ENCODE assay signal across 12 cellular contexts in the genomic region with DNA sequence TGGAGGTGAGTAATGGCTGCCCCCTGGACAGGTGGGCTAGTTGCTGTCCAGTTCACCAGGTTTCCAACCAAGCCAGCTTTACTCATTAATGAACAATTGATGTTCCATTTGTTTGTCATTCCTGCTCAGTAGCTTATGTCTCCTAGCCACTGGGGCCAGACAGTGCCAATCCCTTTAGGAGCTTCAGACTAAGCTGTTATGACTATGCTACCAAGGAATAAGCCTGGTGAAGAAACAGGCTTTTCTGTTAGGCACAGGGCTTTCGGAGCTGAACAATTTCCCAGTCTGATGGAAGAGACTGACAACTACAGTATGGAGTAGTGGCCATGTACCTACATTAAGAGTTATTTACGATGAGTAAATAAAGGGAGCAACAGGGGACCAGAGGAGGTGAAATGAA. TPM values are rescaled to one million over a fixed set of nuclear protein-coding genes. Genes with fewer than 3 reads are reported as not detected.
DNase-seq lines count a peak whose midpoint lies in the region; ATAC-seq, FAIRE-seq and TF ChIP-seq lines count a peak whose summit lies in the region.
"Had no signal": no experiment of that assay in that cellular context is flagged by ENCODE, and none has a peak within 500 bp of the region (broad histone marks: within the 10 kb centered on the region; RNA-seq: fewer than 3 reads in every experiment).

No MANE protein-coding gene starts in this region.

- CTCF ChIA-PET in GM12878 (lab: Yijun Ruan, JAX): interaction anchor here (0.8 to 1.6 kb wide), 6 partner anchors 8 to 452 kb away, joined by 3 to 5 read pairs (median 4); a partner anchor contains a TSS

- RAD21 ChIA-PET in GM12878 (lab: Charles Lee; ENCODE audit: unreplicated experiment): interaction anchor here (0.6 kb wide), 1 partner anchor 877 kb away, joined by 3 read pairs; no protein-coding TSS in a partner anchor

- H4K20me1 ChIP-seq in Karpas-422 (ENCODE audit: insufficient read depth, low read depth, low read length) (no peaks in the 10 kb centered on the region), GM12878 (ENCODE audit: control insufficient read depth, insufficient read depth) (no peaks in the 10 kb centered on the region)

- H3K79me2 ChIP-seq in Karpas-422 (ENCODE audit: low read length) (peaks cover 25% of the 10 kb centered on the region), GM12878 (ENCODE audit: control insufficient read depth, insufficient read depth, low read length) (peaks cover 18% of the 10 kb centered on the region)

- H2AFZ ChIP-seq in Karpas-422 (ENCODE audit: low read length) (no peak overlapping the region), GM12878 (ENCODE audit: control insufficient read depth, low read depth, low read length) (no peak overlapping the region)

- H3K4me1 ChIP-seq in Karpas-422 (ENCODE audit: low read length): peaks cover 27% of the 10 kb centered on the region
- no peaks in the 10 kb centered on the region for H3K4me1 ChIP-seq in GM12878 (ENCODE audit: control insufficient read depth, insufficient read depth, low read length)
- peaks cover 17 to 25% of the 10 kb centered on the region in 2 experiments for H3K4me1 ChIP-seq in neutrophil (ENCODE audit: control insufficient read depth in 1 of 2, insufficient read depth in 1 of 2, low read depth in 1 of 2, low read length in 1 of 2)

- TF ChIP-seq CTCF in GM12878 (IDR thresholded peaks at IDR 0.05 in 2 of 3, conservative IDR thresholded peaks at IDR 0.05 in 1 of 3; ENCODE audit: control insufficient read depth in 2 of 3, extremely low read depth in 1 of 3, insufficient read depth in 1 of 3, low read depth in 3 of 3, low read length in 3 of 3) (no peak), neutrophil (IDR thresholded peaks at IDR 0.05) (no peak), lower leg skin (IDR thresholded peaks at IDR 0.05) (no peak)

- POLR2A ChIA-PET in GM12878 (lab: Charles Lee): interaction anchor here (1.2 to 1.5 kb wide), 3 partner anchors 20 to 23 kb away, joined by 3 read pairs; a partner anchor contains a TSS

- peaks cover 9% of the 10 kb centered on the region for H3K9me3 Mint-ChIP-seq in activated CD4-positive, alpha-beta T cell treated with anti-CD3 and anti-CD28 coated beads, Interleukin-2, amount 10 ng/mL, durations not matched to agents 24 days and 14 days

- H3K4me3 Mint-ChIP-seq in activated CD4-positive, alpha-beta T cell treated with anti-CD3 and anti-CD28 coated beads, Interleukin-2, amount 10 ng/mL, durations not matched to agents 24 days and 14 days: peak overlapping the region; percentile 91

- peaks cover 5% of the 10 kb centered on the region for H3K27me3 Mint-ChIP-seq in activated CD4-positive, alpha-beta T cell treated with anti-CD3 and anti-CD28 coated beads, Interleukin-2, amount 10 ng/mL, durations not matched to agents 24 days and 14 days

- 100% methylated on average over 2 of the region's 2 CpGs for WGBS in GM12878 (ENCODE audit: insufficient coverage, insufficient replicate concordance, low lambda C conversion rate, missing lambda C conversion rate)
- 92 to 100% methylated on average over 2 of the region's 2 CpGs for WGBS in lower leg skin, 2 donors

- no TSS peak for BruUV-seq in GM12878 (replicated peaks; lab: Mats Ljungman, UMichigan)

- peak; percentile 59 for DNase-seq in activated CD4-positive, alpha-beta T cell treated with anti-CD3 and anti-CD28 coated beads, Interleukin-2, amount 10 ng/mL, durations not matched to agents 24 days and 14 days
- DNase-seq in activated CD4-positive, alpha-beta T cell treated with anti-CD3 and anti-CD28 coated beads, Interleukin-2, amount 50 U/mL, for 4 hours: no peak
- no peak for DNase-seq in Karpas-422
- no peak for DNase-seq in GM12878 (ENCODE audit: low read depth, low spot score)
- no peak for DNase-seq in lower leg skin (ENCODE audit: low spot score in 2 of 2)
- no peak for DNase-seq in AG08396 (ENCODE audit: low spot score)
- DNase-seq: activated CD8-positive, alpha-beta memory T cell treated with anti-CD3 and anti-CD28 coated beads, Interleukin-2, amount 50 U/mL, for 48 hours had no signal

- H3K9me3 ChIP-seq in Karpas-422 (ENCODE audit: low read length): no peaks in the 10 kb centered on the region
- peaks cover 5% of the 10 kb centered on the region for H3K9me3 ChIP-seq in GM12878 (replicated peaks; ENCODE audit: control insufficient read depth, insufficient read depth, low read length)
- no peaks in the 10 kb centered on the region for H3K9me3 ChIP-seq in neutrophil

- FAIRE-seq in GM12878 (lab: Jason Lieb, UNC): no peak
- FAIRE-seq: A549, endometrium, urothelium cell line had no signal

- SMC1A ChIA-PET in GM12878 (lab: Charles Lee; ENCODE audit: uncharacterized antibody, unreplicated experiment): interaction anchor here (1.9 to 2.2 kb wide), 2 partner anchors 10 to 21 kb away, joined by 7 to 9 read pairs; a partner anchor contains a TSS

- H3K4me3 ChIP-seq in Karpas-422 (ENCODE audit: low read length) (peak overlapping the region; percentile 48; the same call in 1 of the 2 replicates), GM12878 (0 out of 2 replicates have a peak overlapping the region, but pooled peaks have one; percentile 58), neutrophil (ENCODE audit: low read depth in 1 of 2, low read length in 1 of 2) (no peak overlapping the region), lower leg skin (ENCODE audit: low read depth, poor library complexity, severe bottlenecking) (no peak overlapping the region)

- peak overlapping the region; percentile 93 for H3K27ac Mint-ChIP-seq in activated CD4-positive, alpha-beta T cell treated with anti-CD3 and anti-CD28 coated beads, Interleukin-2, amount 10 ng/mL, durations not matched to agents 24 days and 14 days

- H3K27me3 ChIP-seq in Karpas-422 (ENCODE audit: low read length) (no peaks in the 10 kb centered on the region), GM12878 (replicated peaks in 1 of 2; ENCODE audit: control insufficient read depth in 2 of 2, insufficient read depth in 2 of 2, low read length in 1 of 2) (no peaks in the 10 kb centered on the region), neutrophil (no peaks in the 10 kb centered on the region)

- H3K4me2 ChIP-seq in Karpas-422 (ENCODE audit: low read depth, low read length, poor library complexity, severe bottlenecking) (no peak overlapping the region), GM12878 (ENCODE audit: control insufficient read depth, insufficient read depth) (0 out of 2 replicates have a peak overlapping the region, but pooled peaks have one; percentile 57)

- no peak for ATAC-seq in GM12878
- no peak for ATAC-seq in GM18517 (IDR thresholded peaks at IDR 0.05; ENCODE audit: unreplicated experiment)
- ATAC-seq: A549 had no signal

- no peaks in the 10 kb centered on the region; the same call in 1 of the 2 replicates for H3K9me2 ChIP-seq in Karpas-422 (replicated peaks; ENCODE audit: insufficient read depth, low read length)

- no peak for TF ChIP-seq EP300 in GM12878 (IDR thresholded peaks at IDR 0.05; ENCODE audit: borderline replicate concordance in 1 of 2, control insufficient read depth in 1 of 2, low read depth in 2 of 2, low read length in 2 of 2)

- peaks cover 8% of the 10 kb centered on the region for H3K36me3 Mint-ChIP-seq in activated CD4-positive, alpha-beta T cell treated with anti-CD3 and anti-CD28 coated beads, Interleukin-2, amount 10 ng/mL, durations not matched to agents 24 days and 14 days (ENCODE audit: low read depth)

- intact Hi-C loops in activated CD4-positive, alpha-beta T cell treated with anti-CD3 and anti-CD28 coated beads, Interleukin-2, amount 10 ng/mL, durations not matched to agents 24 days and 14 days (cut with micrococcal nuclease): no loop called here
- intact Hi-C loops in GM12878 (cut with micrococcal nuclease; ENCODE audit: unreplicated experiment): no loop called here
- intact Hi-C loops in lower leg skin (cut with DNase I; ENCODE audit: low total_unique reads): no loop called here

- H3K9ac ChIP-seq in Karpas-422 (ENCODE audit: low read length) (no peak overlapping the region), GM12878 (ENCODE audit: control insufficient read depth, insufficient read depth, low read length) (no peak overlapping the region)

- peaks cover 5% of the 10 kb centered on the region; the same call in 1 of the 2 replicates for H3K36me3 ChIP-seq in Karpas-422 (ENCODE audit: insufficient read depth, low read length)
- no peaks in the 10 kb centered on the region for H3K36me3 ChIP-seq in GM12878 (ENCODE audit: control insufficient read depth in 2 of 2, insufficient read depth in 2 of 2, low read length in 1 of 2)
- H3K36me3 ChIP-seq in neutrophil: no peaks in the 10 kb centered on the region

- no peak overlapping the region for H3K27ac ChIP-seq in Karpas-422 (ENCODE audit: low read length)
- no peak overlapping the region for H3K27ac ChIP-seq in GM12878 (ENCODE audit: control insufficient read depth, insufficient read depth)
- H3K27ac ChIP-seq in neutrophil: peak overlapping the region; percentile 98

- in situ Hi-C loops in GM12878 (cut with MboI): no loop called here

- no peak for TF ChIP-seq POLR2A in GM12878 (IDR thresholded peaks at IDR 0.05; ENCODE audit: low read depth, low read length)
- no peak for TF ChIP-seq POLR2A in lower leg skin (IDR thresholded peaks at IDR 0.05)

- TF ChIP-seq RAD21 in GM12878 (IDR thresholded peaks at IDR 0.05; ENCODE audit: insufficient read depth, low read depth, low read length): no peak

- peaks cover 18% of the 10 kb centered on the region for H3K4me1 Mint-ChIP-seq in activated CD4-positive, alpha-beta T cell treated with anti-CD3 and anti-CD28 coated beads, Interleukin-2, amount 10 ng/mL, durations not matched to agents 24 days and 14 days

RNA-seq across cellular contexts. Expression of a gene that starts 2.1 kb away (rescaled TPM):
- 5.1 and 7.5 TPM in 2 replicates for total RNA-seq in activated CD4-positive, alpha-beta T cell treated with anti-CD3 and anti-CD28 coated beads, Interleukin-2, amount 10 ng/mL, durations not matched to agents 24 days and 14 days
- total RNA-seq in Karpas-422 (2014; rRNA removed; shearing (Covaris generic); ENCODE audit: low replicate concordance): 18.0 and 24.7 TPM in 2 replicates
- total RNA-seq in GM12878 (2013; cell fraction: nucleolus; rRNA removed): 2.6 and 4.2 TPM in 2 replicates
- total RNA-seq in GM12878 (2014; rRNA removed): 10.5 and 11.4 TPM in 2 replicates
- 5.4 and 5.5 TPM in 2 replicates for total RNA-seq in GM12878 (2014; rRNA removed; fragmentation: Illumina TruSeq; extraction: Trizol)
- total RNA-seq in GM12878 (2021): 10.9 and 11.9 TPM in 2 replicates
- 9.1 TPM for polyA plus RNA-seq in GM12878 (2011; ENCODE audit: low read depth)
- 13.2 and 13.5 TPM in 2 replicates for polyA plus RNA-seq in GM12878 (2011; rRNA removed)
- 15.9 and 22.3 TPM in 2 replicates for polyA plus RNA-seq in GM12878 (2011; cell fraction: cytosol; rRNA removed)
- 8.8 and 14.0 TPM in 2 replicates for polyA plus RNA-seq in GM12878 (2011; cell fraction: nucleus; rRNA removed)
- 11.2 and 19.5 TPM in 2 replicates for polyA plus RNA-seq in GM12878 (2012)
- polyA plus RNA-seq in GM12878 (2014; fragmentation: Illumina TruSeq; extraction: Trizol): 2.7 and 4.2 TPM in 2 replicates
- 10 to 100 TPM; 50.5 to 60.4 TPM for polyA plus RNA-seq in GM12878 (2014; fragmentation: Nextera tagmentation; extraction: Ambion mirVana)
- 16.1 and 18.1 TPM in 2 replicates for polyA plus RNA-seq in GM12878 (2014; rRNA removed)
- polyA plus RNA-seq in GM12878 (2016; fragmentation: Nextera tagmentation; extraction: Ambion mirVana): 10 to 100 TPM; 57.2 to 58.9 TPM
- polyA minus RNA-seq in GM12878 (2011; rRNA and poly(A)+ RNA removed): 3.0 and 3.1 TPM in 2 replicates
- polyA minus RNA-seq in GM12878 (2011; cell fraction: cytosol; rRNA and poly(A)+ RNA removed): 1.2 TPM in 1 of 2 replicates, not detected in the other
- 3.1 and 5.4 TPM in 2 replicates for polyA minus RNA-seq in GM12878 (2011; cell fraction: nucleus; rRNA and poly(A)+ RNA removed)
- 10 to 100 TPM in 2 of 4 donors, 1 to 10 TPM in 2; 3.9 to 12.3 (median 8.0) TPM for total RNA-seq in lower leg skin

RNA-seq across cellular contexts. Expression of a gene that starts 20.7 kb away (rescaled TPM):
- total RNA-seq in activated CD4-positive, alpha-beta T cell treated with anti-CD3 and anti-CD28 coated beads, Interleukin-2, amount 10 ng/mL, durations not matched to agents 24 days and 14 days: 164 and 172 TPM in 2 replicates
- 66.2 and 82.0 TPM in 2 replicates for total RNA-seq in Karpas-422 (2014; rRNA removed; shearing (Covaris generic); ENCODE audit: low replicate concordance)
- total RNA-seq in GM12878 (2013; cell fraction: nucleolus; rRNA removed): 224 and 228 TPM in 2 replicates
- total RNA-seq in GM12878 (2014; rRNA removed) (48.8 and 51.8 TPM in 2 replicates), GM12878 (2014; rRNA removed; fragmentation: Illumina TruSeq; extraction: Trizol) (68.4 and 69.3 TPM in 2 replicates), GM12878 (2021) (86.5 and 98.7 TPM in 2 replicates), lower leg skin (10 to 100 TPM; 48.7 to 71.7 (median 56.8) TPM)
- polyA plus RNA-seq in GM12878 (2011; ENCODE audit: low read depth): 41.1 TPM
- polyA plus RNA-seq in GM12878 (2011; rRNA removed) (66.3 and 82.2 TPM in 2 replicates), GM12878 (2014; fragmentation: Illumina TruSeq; extraction: Trizol) (78.7 and 100.0 TPM in 2 replicates), GM12878 (2014; fragmentation: Nextera tagmentation; extraction: Ambion mirVana) (10 to 100 TPM; 31.7 to 37.8 TPM), GM12878 (2014; rRNA removed) (57.6 and 69.1 TPM in 2 replicates), GM12878 (2016; fragmentation: Nextera tagmentation; extraction: Ambion mirVana) (10 to 100 TPM; 68.0 to 75.7 TPM)
- 25.7 and 55.8 TPM in 2 replicates for polyA plus RNA-seq in GM12878 (2011; cell fraction: cytosol; rRNA removed)
- 104 and 130 TPM in 2 replicates for polyA plus RNA-seq in GM12878 (2011; cell fraction: nucleus; rRNA removed)
- polyA plus RNA-seq in GM12878 (2012): 67.6 and 78.5 TPM in 2 replicates
- polyA minus RNA-seq in GM12878 (2011; rRNA and poly(A)+ RNA removed): 41.7 and 64.0 TPM in 2 replicates
- 19.2 and 29.2 TPM in 2 replicates for polyA minus RNA-seq in GM12878 (2011; cell fraction: cytosol; rRNA and poly(A)+ RNA removed)
- polyA minus RNA-seq in GM12878 (2011; cell fraction: nucleus; rRNA and poly(A)+ RNA removed): 141 and 271 TPM in 2 replicates

Comparison
In these comparisons a context has a peak if more than half of its experiments do, and no peak if none do; other contexts are left out.
1. H3K4me3 ChIP-seq: peak in Karpas-422 (single experiment) and GM12878 (single experiment); none in neutrophil (0 of 2) and lower leg skin (single experiment).